In the genomic region with DNA sequence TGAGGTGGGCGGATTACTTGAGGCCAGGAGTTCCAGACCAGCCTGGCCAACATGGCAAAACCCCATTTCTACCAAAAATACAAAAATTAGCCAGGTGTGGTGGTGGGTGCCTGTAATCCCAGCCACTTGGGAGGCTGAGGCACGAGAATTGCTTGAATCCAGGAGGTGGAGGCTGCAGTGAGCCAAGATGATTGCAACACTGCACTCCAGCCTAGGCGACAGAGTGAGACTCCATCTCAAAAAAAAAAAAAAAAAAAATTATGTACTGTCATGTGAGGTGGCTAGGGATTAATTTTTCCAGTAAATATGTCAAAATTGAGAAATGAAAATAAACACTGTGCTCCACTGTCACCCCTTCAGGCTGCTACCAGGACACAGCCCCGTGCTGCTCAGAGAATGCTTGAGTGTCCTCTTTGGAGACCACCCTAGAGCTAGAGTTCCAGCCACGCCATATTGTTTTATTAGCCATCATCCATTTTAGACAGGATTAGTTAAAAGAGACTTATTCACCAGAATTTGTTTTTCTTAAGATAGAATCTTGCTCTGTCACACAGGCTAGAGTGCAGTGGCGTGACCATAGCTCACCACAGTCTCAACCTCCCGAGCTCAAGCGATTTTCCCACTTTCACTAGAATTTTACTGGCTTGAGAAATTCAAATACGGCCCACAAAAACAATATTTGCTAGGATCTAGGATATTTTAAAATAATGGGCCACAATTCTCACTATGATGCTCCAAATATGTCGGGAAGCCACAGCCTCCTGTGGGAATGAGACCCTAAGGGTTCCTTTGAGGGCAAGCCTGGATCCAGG, we compare ENCODE assay signal across 19 cellular contexts. TPM values are rescaled to one million over a fixed set of nuclear protein-coding genes. Genes with fewer than 3 reads are reported as not detected.
DNase-seq lines count a peak whose midpoint lies in the region; ATAC-seq and TF ChIP-seq lines count a peak whose summit lies in the region.
"Had no signal": no experiment of that assay in that cellular context is flagged by ENCODE, and none has a peak within 500 bp of the region (broad histone marks: within the 10 kb centered on the region; RNA-seq: fewer than 3 reads in every experiment).

No MANE protein-coding gene starts in this region.

- H3K27ac ChIP-seq in OCI-LY3 (ENCODE audit: low read length) (peak overlapping the region; percentile 94), upper lobe of left lung (peak overlapping the region in 3 of 4 donors; percentile 3 to 32 (median 21)), heart right ventricle (peak overlapping the region in 1 of 10 donors; percentile 75)
- H3K27ac ChIP-seq: C4-2B, gastrocnemius medialis, thoracic aorta had no signal

- TF ChIP-seq CTCF in OCI-LY3 (IDR thresholded peaks at IDR 0.05; ENCODE audit: low read depth, low read length) = no peak
- no peak for TF ChIP-seq CTCF in upper lobe of left lung (IDR thresholded peaks at IDR 0.05)
- no peak for TF ChIP-seq CTCF in heart right ventricle (IDR thresholded peaks at IDR 0.05)

- H3K4me3 Mint-ChIP-seq in activated T-cell treated with anti-CD3 and anti-CD28 coated beads, Interleukin-2, amount 50 U/mL, for 24 hours = peak overlapping the region; percentile 60
- H3K4me3 Mint-ChIP-seq in activated naive CD8-positive, alpha-beta T cell treated with anti-CD3 and anti-CD28 coated beads, Interleukin-2, amount 50 U/mL, for 24 hours = peak overlapping the region; percentile 69
- H3K4me3 Mint-ChIP-seq: WTC11 had no signal

- H3K36me3 Mint-ChIP-seq in activated T-cell treated with anti-CD3 and anti-CD28 coated beads, Interleukin-2, amount 50 U/mL, for 24 hours (ENCODE audit: low read depth) = no peaks in the 10 kb centered on the region
- H3K36me3 Mint-ChIP-seq in activated naive CD8-positive, alpha-beta T cell treated with anti-CD3 and anti-CD28 coated beads, Interleukin-2, amount 50 U/mL, for 24 hours (ENCODE audit: low read depth) = peaks cover 11% of the 10 kb centered on the region
- H3K36me3 Mint-ChIP-seq: activated naive CD8-positive, alpha-beta T cell; natural killer cell treated with Interleukin-12 subunit alpha and Interleukin-12 subunit beta and Interleukin-15 and Interleukin-18, amount 100 ng/mL, for 72 hours; WTC11 had no signal

- H3K9me3 Mint-ChIP-seq in activated T-cell treated with anti-CD3 and anti-CD28 coated beads, Interleukin-2, amount 50 U/mL, for 24 hours = peaks cover 1% of the 10 kb centered on the region
- H3K9me3 Mint-ChIP-seq in activated naive CD8-positive, alpha-beta T cell treated with anti-CD3 and anti-CD28 coated beads, Interleukin-2, amount 50 U/mL, for 24 hours = no peaks in the 10 kb centered on the region
- H3K9me3 Mint-ChIP-seq: natural killer cell treated with Interleukin-12 subunit alpha and Interleukin-12 subunit beta and Interleukin-15 and Interleukin-18, amount 100 ng/mL, for 72 hours had no signal

- H3K9me3 ChIP-seq in OCI-LY3 (ENCODE audit: insufficient read depth, low read length) = no peaks in the 10 kb centered on the region
- no peaks in the 10 kb centered on the region for H3K9me3 ChIP-seq in upper lobe of left lung
- H3K9me3 ChIP-seq in heart right ventricle = peaks cover 0 to 4% (median 0%) of the 10 kb centered on the region in 11 donors
- H3K9me3 ChIP-seq: gastrocnemius medialis, thoracic aorta had no signal

- H3K4me1 ChIP-seq in OCI-LY3 (ENCODE audit: low read length) (peaks cover 75% of the 10 kb centered on the region), upper lobe of left lung (peaks cover 0 to 12% (median 7%) of the 10 kb centered on the region in 4 donors), heart right ventricle (peaks cover 0 to 35% (median 8%) of the 10 kb centered on the region in 9 donors)

- no peaks in the 10 kb centered on the region for H3K27me3 Mint-ChIP-seq in activated T-cell treated with anti-CD3 and anti-CD28 coated beads, Interleukin-2, amount 50 U/mL, for 24 hours
- H3K27me3 Mint-ChIP-seq in activated naive CD8-positive, alpha-beta T cell treated with anti-CD3 and anti-CD28 coated beads, Interleukin-2, amount 50 U/mL, for 24 hours = peaks cover 6% of the 10 kb centered on the region
- H3K27me3 Mint-ChIP-seq: activated naive CD8-positive, alpha-beta T cell had no signal

- H3K79me2 ChIP-seq in OCI-LY3 (ENCODE audit: low read length) = peaks cover 83% of the 10 kb centered on the region

- H3K27me3 ChIP-seq in OCI-LY3 (ENCODE audit: low read depth, low read length) (no peaks in the 10 kb centered on the region), upper lobe of left lung (no peaks in the 10 kb centered on the region), heart right ventricle (no peaks in the 10 kb centered on the region)
- H3K27me3 ChIP-seq: gastrocnemius medialis had no signal

- H3K9ac ChIP-seq in OCI-LY3 (ENCODE audit: low read length) = peak overlapping the region; percentile 96

- H4K20me1 ChIP-seq in OCI-LY3 (ENCODE audit: insufficient read depth, low read length) = no peaks in the 10 kb centered on the region

- H3K4me3 ChIP-seq in OCI-LY3 (ENCODE audit: low read length) (peak overlapping the region; percentile 80), upper lobe of left lung (peak overlapping the region in 2 of 4 donors; percentile 16 to 17), heart right ventricle (peak overlapping the region in 1 of 10 donors; percentile 29)
- H3K4me3 ChIP-seq: gastrocnemius medialis, thoracic aorta had no signal

- TF ChIP-seq EP300 in upper lobe of left lung (IDR thresholded peaks at IDR 0.05) = no peak

- H3K27ac Mint-ChIP-seq in activated T-cell treated with anti-CD3 and anti-CD28 coated beads, Interleukin-2, amount 50 U/mL, for 24 hours = peak overlapping the region; percentile 23
- H3K27ac Mint-ChIP-seq in activated naive CD8-positive, alpha-beta T cell treated with anti-CD3 and anti-CD28 coated beads, Interleukin-2, amount 50 U/mL, for 24 hours = peak overlapping the region; percentile 72
- H3K27ac Mint-ChIP-seq: activated naive CD8-positive, alpha-beta T cell; WTC11 had no signal

- no peak for TF ChIP-seq POLR2A in upper lobe of left lung (IDR thresholded peaks at IDR 0.05)

- intact Hi-C loops in heart right ventricle (cut with DNase I) = no loop called here

- no peak for ATAC-seq in activated naive CD8-positive, alpha-beta T cell treated with anti-CD3 and anti-CD28 coated beads, Interleukin-2, amount 50 U/mL, for 24 hours
- ATAC-seq in upper lobe of left lung (ENCODE audit: low FRiP score in 2 of 2) = no peak
- no peak for ATAC-seq in GM19455 (IDR thresholded peaks at IDR 0.05; ENCODE audit: unreplicated experiment)
- no peak for ATAC-seq in heart right ventricle
- no peak for ATAC-seq in HG03571 (IDR thresholded peaks at IDR 0.05; ENCODE audit: unreplicated experiment)
- ATAC-seq: gastrocnemius medialis had no signal

- H2AFZ ChIP-seq in OCI-LY3 (ENCODE audit: low read depth, low read length) = peak overlapping the region; percentile 5; the same call in 1 of the 2 replicates

- DNase-seq in activated T-cell treated with anti-CD3 and anti-CD28 coated beads, Interleukin-2, amount 50 U/mL, for 24 hours = no peak
- no peak for DNase-seq in activated T-cell treated with anti-CD3 and anti-CD28 coated beads, Interleukin-2, amount 50 U/mL, for 48 hours
- DNase-seq in activated naive CD8-positive, alpha-beta T cell treated with anti-CD3 and anti-CD28 coated beads, Interleukin-2, amount 50 U/mL, for 24 hours = no peak
- DNase-seq in upper lobe of left lung (no peak), heart right ventricle (no peak)
- DNase-seq: NCI-H187 had no signal

- H3K36me3 ChIP-seq in OCI-LY3 (replicated peaks; ENCODE audit: low read depth, low read length) (peaks cover 38% of the 10 kb centered on the region), upper lobe of left lung (no peaks in the 10 kb centered on the region), heart right ventricle (no peaks in the 10 kb centered on the region)
- H3K36me3 ChIP-seq: gastrocnemius medialis, thoracic aorta had no signal

- 90% methylated on average over 10 of the region's 10 CpGs for WGBS in upper lobe of left lung, 2 donors
- 94 to 98% methylated on average over 10 of the region's 10 CpGs for WGBS in heart right ventricle, 2 donors

- peaks cover 27% of the 10 kb centered on the region for H3K4me1 Mint-ChIP-seq in activated T-cell treated with anti-CD3 and anti-CD28 coated beads, Interleukin-2, amount 50 U/mL, for 24 hours (ENCODE audit: low read depth)
- H3K4me1 Mint-ChIP-seq in activated naive CD8-positive, alpha-beta T cell treated with anti-CD3 and anti-CD28 coated beads, Interleukin-2, amount 50 U/mL, for 24 hours = peaks cover 67% of the 10 kb centered on the region

- peak overlapping the region; percentile 93 for H3K4me2 ChIP-seq in OCI-LY3 (ENCODE audit: low read length)

RNA-seq across cellular contexts. Expression of a gene that starts 0.7 kb away (rescaled TPM):
- 10 to 100 TPM in 2 of 6 donors, 1 to 10 TPM in 4; 5.8 to 26.4 (median 8.7) TPM for total RNA-seq in upper lobe of left lung
- total RNA-seq in heart right ventricle = 1 to 10 TPM in 1 of 10 donors, under 1 TPM in 4, not detected in 5; 0.12 to 1.6 (median 0.34) TPM
- polyA plus RNA-seq in heart right ventricle = under 1 TPM in 1 of 2 donors, not detected in 1; 0.01 TPM
- total RNA-seq: A673, NCI-H460, Right ventricle myocardium inferior had no signal

RNA-seq across cellular contexts. Expression of a gene that starts 20.6 kb away (rescaled TPM):
- total RNA-seq in upper lobe of left lung (10 to 100 TPM; 18.9 to 33.8 (median 25.1) TPM), heart right ventricle (10 to 100 TPM in 6 of 10 donors, 1 to 10 TPM in 4; 7.5 to 16.9 (median 12.6) TPM)
- 1 to 10 TPM; 5.6 to 7.9 TPM for polyA plus RNA-seq in heart right ventricle

RNA-seq across cellular contexts. Expression of a gene that starts 39.0 kb away (rescaled TPM):
- total RNA-seq in upper lobe of left lung (10 to 100 TPM in 4 of 6 donors, 1 to 10 TPM in 2; 1.0 to 27.8 (median 14.6) TPM), heart right ventricle (10 to 100 TPM in 1 of 10 donors, 1 to 10 TPM in 6, under 1 TPM in 3; 0.55 to 19.3 (median 1.9) TPM)
- 1 to 10 TPM; 1.1 to 3.7 TPM for polyA plus RNA-seq in heart right ventricle
- total RNA-seq: A673; NCI-H460; T-helper 2 cell treated with Interferon-gamma antibody and Interleukin-4, amounts not matched to agents 100 ng/mL and 5 ng/mL, for 36 hours; WTC11 had no signal
